24 cellular contexts compared by ENCODE assay signal in genomic region chr18:28164772-28165483, GRCh38.
"Had no signal": no experiment of that assay in that cellular context is flagged by ENCODE, and none has a peak within 500 bp of the region (broad histone marks: within the 10 kb centered on the region; RNA-seq: fewer than 3 reads in every experiment).

No MANE protein-coding gene starts in this region.

- H3K27ac ChIP-seq: HL-60, SJSA1, SK-N-MC had no signal

- H3K36me3 ChIP-seq: MG63, SJSA1 had no signal

- DNase-seq: KBM-7, MG63, NCI-H1092, NCI-H1105 treated with DMSO at 0.1 percent for 48 hours, NCI-H1417 treated with DMSO at 0.1 percent for 48 hours, NCI-H146, NCI-H187, NCI-H2029, NCI-H2081 treated with DMSO at 0.1 percent for 48 hours, NCI-H2171, NCI-H226, NCI-H446, NCI-H510A, NCI-H524 treated with DMSO at 0.1 percent for 48 hours, NCI-H69, NCI-H774, Right ventricle myocardium superior, RPMI8226, SIG-M5 had no signal

- H3K4me3 ChIP-seq: MG63, SJSA1, SK-N-MC had no signal

- H3K27me3 ChIP-seq: MG63, SJSA1 had no signal

- H3K9me3 ChIP-seq: MG63, SJSA1 had no signal

- FAIRE-seq: HTR-8/SVneo, RCC 7860 had no signal

- H3K4me1 ChIP-seq: SJSA1 had no signal
